In the genomic region with DNA sequence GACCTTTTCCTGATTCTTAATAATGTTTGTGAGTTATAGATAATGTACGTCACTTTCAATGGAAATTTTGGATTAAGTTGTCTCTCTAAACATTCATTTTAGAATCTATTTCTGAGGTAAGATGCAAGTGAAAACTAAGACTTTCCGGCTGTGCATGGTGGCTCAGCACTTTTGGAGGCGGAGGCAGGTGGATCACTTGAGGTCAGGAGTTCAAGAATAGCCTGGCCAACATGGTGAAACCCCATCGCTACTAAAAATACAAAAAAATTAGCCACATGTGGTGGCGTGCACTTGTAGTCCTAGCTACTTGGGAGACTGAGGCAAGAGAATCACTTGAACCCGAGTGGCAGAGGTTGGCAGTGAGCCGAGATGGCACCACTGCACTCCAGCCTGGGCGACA, we compare ENCODE assay signal across 1 cellular context.
TF ChIP-seq lines count a peak whose summit lies in the region.

No MANE protein-coding gene starts in this region.

TF ChIP-seq in HepG2, 621 proteins besides CTCF, POLR2A, EP300 and RAD21:
- no peak for TF ChIP-seq PCBP1 (IDR thresholded peaks at IDR 0.05; ENCODE audit: borderline replicate concordance, low read depth, low read length)
- 0 out of 2 replicates have a peak, but pooled peaks have one; percentile 12 for TF ChIP-seq CREB1 (IDR thresholded peaks at IDR 0.05)
- TF ChIP-seq CREB1 (CRISPR knock-in tag; IDR thresholded peaks at IDR 0.05): no peak
- TF ChIP-seq, protein P1, sequence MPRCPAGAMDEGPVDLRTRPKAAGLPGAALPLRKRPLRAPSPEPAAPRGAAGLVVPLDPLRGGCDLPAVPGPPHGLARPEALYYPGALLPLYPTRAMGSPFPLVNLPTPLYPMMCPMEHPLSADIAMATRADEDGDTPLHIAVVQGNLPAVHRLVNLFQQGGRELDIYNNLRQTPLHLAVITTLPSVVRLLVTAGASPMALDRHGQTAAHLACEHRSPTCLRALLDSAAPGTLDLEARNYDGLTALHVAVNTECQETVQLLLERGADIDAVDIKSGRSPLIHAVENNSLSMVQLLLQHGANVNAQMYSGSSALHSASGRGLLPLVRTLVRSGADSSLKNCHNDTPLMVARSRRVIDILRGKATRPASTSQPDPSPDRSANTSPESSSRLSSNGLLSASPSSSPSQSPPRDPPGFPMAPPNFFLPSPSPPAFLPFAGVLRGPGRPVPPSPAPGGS (CRISPR knock-in tag; IDR thresholded peaks at IDR 0.05): no peak
